22 cellular contexts compared by ENCODE assay signal in genomic region chr6:55209059-55209458, GRCh38. TPM values are rescaled to one million over a fixed set of nuclear protein-coding genes. Genes with fewer than 3 reads are reported as not detected.
DNase-seq lines count a peak whose midpoint lies in the region; ATAC-seq, FAIRE-seq and TF ChIP-seq lines count a peak whose summit lies in the region.
"Had no signal": no experiment of that assay in that cellular context is flagged by ENCODE, and none has a peak within 500 bp of the region (broad histone marks: within the 10 kb centered on the region; RNA-seq: fewer than 3 reads in every experiment).

No MANE protein-coding gene starts in this region.

- POLR2A ChIA-PET in RWPE1 (lab: Yijun Ruan, JAX; ENCODE audit: low non-redundant PET): no interaction called here

- CTCF ChIA-PET in RWPE1 (lab: Yijun Ruan, JAX): interaction anchor here (0.7 kb wide), 1 partner anchor 396 kb away, joined by 6 read pairs; no protein-coding TSS in a partner anchor

- TF ChIP-seq CTCF in RWPE1 (conservative IDR thresholded peaks at IDR 0.05; ENCODE audit: low read depth) (no peak), retinal pigment epithelial cell (conservative IDR thresholded peaks at IDR 0.05; ENCODE audit: low read depth, low read length) (no peak)

- FAIRE-seq in endometrium (lab: Jason Lieb, UNC): peak; percentile 12
- FAIRE-seq: HTR-8/SVneo had no signal

- H3K27ac ChIP-seq in RWPE1: no peak overlapping the region
- H3K27ac ChIP-seq: BLaER1 had no signal

- intact Hi-C loops in cardiac septum (cut with DNase I): no loop called here

- ATAC-seq in HG03354 (IDR thresholded peaks at IDR 0.05; ENCODE audit: poor library complexity, severe bottlenecking, unreplicated experiment): no peak

- DNase-seq in M059J (ENCODE audit: low read depth) (peak; percentile 26), RWPE1 (ENCODE audit: low spot score) (peak; percentile 13), retinal pigment epithelial cell (ENCODE audit: low read depth) (peak; percentile 32), NCI-H82 treated with DMSO at 0.1 percent for 48 hours (lab: John Stamatoyannopoulos, UW; ENCODE audit: unreplicated experiment) (no peak), cardiac septum (ENCODE audit: low spot score) (no peak)
- DNase-seq: ACHN; CD4-positive, alpha-beta T cell; COR-L47; DMS79; H7; KG1; MV-4-11; NCI-H1105 treated with DMSO at 0.1 percent for 48 hours; NCI-H2029 treated with DMSO at 0.1 percent for 48 hours; NCI-H510A treated with DMSO at 0.1 percent for 48 hours; NCI-H774; SHP77 had no signal

- no peak overlapping the region for H3K4me3 ChIP-seq in retinal pigment epithelial cell (ENCODE audit: low read length)
- H3K4me3 ChIP-seq: BLaER1 had no signal

RNA-seq across cellular contexts. Expression of gene HCRTR2, which starts 34.7 kb away (rescaled TPM):
- total RNA-seq in M059J (2014; rRNA removed; shearing (Covaris generic)): 0.15 TPM in 1 of 2 replicates, not detected in the other
- not detected for total RNA-seq in cardiac septum
- total RNA-seq: CD4-positive, alpha-beta T cell; OCI-LY7 had no signal

Comparison
In these comparisons a context has a peak if more than half of its experiments do, and no peak if none do; other contexts are left out.
1. DNase-seq: peak in M059J (single experiment), RWPE1 (single experiment) and retinal pigment epithelial cell (single experiment); none in NCI-H82 treated with DMSO at 0.1 percent for 48 hours (single experiment) and cardiac septum (single experiment).